Comparison of ENCODE assay signal across 9 cellular contexts in genomic region chr12:1918081-1918874, GRCh38. TPM values are rescaled to one million over a fixed set of nuclear protein-coding genes. Genes with fewer than 3 reads are reported as not detected.
A peak's percentile ranks its signal among the peaks of the same experiment; 100 is the strongest.
DNase-seq lines count a peak whose midpoint lies in the region; ATAC-seq and TF ChIP-seq lines count a peak whose summit lies in the region.
"Had no signal": no experiment of that assay in that cellular context is flagged by ENCODE, and none has a peak within 500 bp of the region (broad histone marks: within the 10 kb centered on the region; RNA-seq: fewer than 3 reads in every experiment).

Gene CACNA2D4, minus strand, starts transcription at chr12:1918652. Its CDS starts 179 bp downstream, at chr12:1918473.

- H3K9me3 ChIP-seq in NT2/D1 (ENCODE audit: insufficient read depth, low read length) (no peaks in the 10 kb centered on the region), right cardiac atrium (ENCODE audit: control insufficient read depth, low read length) (no peaks in the 10 kb centered on the region), body of pancreas (no peaks in the 10 kb centered on the region)

- in situ Hi-C loops in GM13977 (cut with MboI; ENCODE audit: low pct_unique_long_range_greater_than_20kb, low sequenced_read_pairs, unreplicated experiment) = no loop called here

- TF ChIP-seq CTCF in GM13977 (IDR thresholded peaks at IDR 0.05; ENCODE audit: extremely low read depth, insufficient read depth, missing control alignments) (no peak), body of pancreas (IDR thresholded peaks at IDR 0.05) (no peak)

- no peaks in the 10 kb centered on the region for H3K27me3 ChIP-seq in NT2/D1 (ENCODE audit: insufficient read depth, insufficient read length)
- H3K27me3 ChIP-seq in right cardiac atrium (ENCODE audit: control insufficient read depth, insufficient read depth) = no peaks in the 10 kb centered on the region
- H3K27me3 ChIP-seq in body of pancreas = no peaks in the 10 kb centered on the region

- peak; percentile 8 for DNase-seq in GM13977 (ENCODE audit: low spot score)
- DNase-seq in NT2/D1 (ENCODE audit: low read depth, low spot score) = peak; percentile 64
- peak in 2 of 3 donors; percentile 38 to 52 for DNase-seq in right cardiac atrium
- no peak for DNase-seq in NCI-H2227 (lab: John Stamatoyannopoulos, UW; ENCODE audit: unreplicated experiment)
- DNase-seq in body of pancreas = no peak
- DNase-seq in COLO668 (lab: John Stamatoyannopoulos, UW; ENCODE audit: unreplicated experiment) = no peak

- peaks cover 24% of the 10 kb centered on the region for H3K4me1 ChIP-seq in NT2/D1 (ENCODE audit: insufficient read depth, insufficient read length)
- peaks cover 5% of the 10 kb centered on the region for H3K4me1 ChIP-seq in right cardiac atrium (ENCODE audit: control insufficient read depth, insufficient read depth, low read length)
- no peaks in the 10 kb centered on the region for H3K4me1 ChIP-seq in body of pancreas

- WGBS in right cardiac atrium = 59% methylated on average over 18 of the region's 18 CpGs
- WGBS in body of pancreas, 2 donors = 60 to 71% methylated on average over 8 to 18 of the region's 18 CpGs

- ATAC-seq in right cardiac atrium (no peak), body of pancreas (no peak), GM21526 (IDR thresholded peaks at IDR 0.05; ENCODE audit: low FRiP score, unreplicated experiment) (no peak)
- ATAC-seq: GM12878 had no signal

- intact Hi-C loops in right cardiac atrium (cut with DNase I) (no loop called here), body of pancreas (cut with DNase I) (no loop called here)

- H3K27ac ChIP-seq in right cardiac atrium (ENCODE audit: low read length) (no peak within 1 kb of the TSS), skin epidermis (peak within 1 kb of the TSS; percentile 19 to 87 (median 74)), body of pancreas (peak within 1 kb of the TSS in 1 of 4 donors; percentile 57)

- no peaks in the 10 kb centered on the region for H3K36me3 ChIP-seq in NT2/D1 (ENCODE audit: insufficient read depth, insufficient read length, low read length)
- H3K36me3 ChIP-seq in body of pancreas (replicated peaks in 1 of 2; ENCODE audit: insufficient read depth in 1 of 2, low read depth in 2 of 2) = no peaks in the 10 kb centered on the region

- H3K9ac ChIP-seq in NT2/D1 (ENCODE audit: insufficient read length, low read depth) = peak within 1 kb of the TSS; percentile 21

- TF ChIP-seq POLR2A in body of pancreas (IDR thresholded peaks at IDR 0.05) = no peak

- H3K4me3 ChIP-seq in NT2/D1 (ENCODE audit: insufficient read length, low read depth) (no peak within 1 kb of the TSS), right cardiac atrium (ENCODE audit: low read length) (no peak within 1 kb of the TSS), skin epidermis (peak within 1 kb of the TSS in 5 of 7 experiments; percentile 13 to 34 (median 23)), body of pancreas (no peak within 1 kb of the TSS)
- H3K4me3 ChIP-seq: GM12878 had no signal

RNA-seq across cellular contexts. Expression of gene CACNA2D4, which starts in this region (rescaled TPM):
- total RNA-seq in right cardiac atrium = 1 to 10 TPM; 1.0 to 3.0 (median 1.9) TPM
- 1.2 TPM for polyA plus RNA-seq in right cardiac atrium
- total RNA-seq in body of pancreas = 1 to 10 TPM in 1 of 2 donors, not detected in 1; 3.6 TPM

Comparison
In these comparisons a context has a peak if more than half of its experiments do, and no peak if none do; other contexts are left out.
1. DNase-seq: peak in GM13977 (single experiment), NT2/D1 (single experiment) and right cardiac atrium (2 of 3); none in NCI-H2227 (single experiment), body of pancreas (0 of 4) and COLO668 (single experiment).
2. H3K4me3 ChIP-seq: peak in skin epidermis (5 of 7); none in NT2/D1 (single experiment), right cardiac atrium (single experiment) and body of pancreas (0 of 2).